Comparison of ENCODE assay signal across 1 cellular context in the genomic region with DNA sequence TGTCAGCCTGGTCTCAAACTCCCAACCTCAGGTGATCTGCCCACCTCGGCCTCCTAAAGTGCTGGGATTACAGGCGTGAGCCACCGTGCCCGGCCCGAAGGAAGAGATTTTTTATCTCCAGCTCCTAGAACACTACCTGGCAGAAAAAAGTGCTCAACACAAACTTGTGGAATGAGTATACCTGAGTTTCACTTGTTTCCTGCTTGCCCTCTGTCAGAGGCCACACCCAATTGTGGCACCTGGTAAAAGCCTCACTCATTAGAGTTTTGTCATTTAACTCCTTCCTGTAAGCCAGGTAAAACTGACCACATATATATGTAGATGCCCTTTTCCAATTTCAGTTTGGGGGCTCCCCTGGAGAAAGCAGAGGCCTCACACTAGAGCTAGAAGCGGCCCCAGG.
TF ChIP-seq lines count a peak whose summit lies in the region.

No MANE protein-coding gene starts in this region.

TF ChIP-seq in IMR-90, 13 proteins besides CTCF, POLR2A, EP300 and RAD21 (continued from another document):
- TF ChIP-seq BHLHE40 (IDR thresholded peaks at IDR 0.05; ENCODE audit: low read depth, low read length) (no peak), CHD1 (IDR thresholded peaks at IDR 0.05; ENCODE audit: low read depth, low read length) (no peak)
